ENCODE assay signal across 24 cellular contexts in genomic region chr9:127176631-127177030, GRCh38. TPM values are rescaled to one million over a fixed set of nuclear protein-coding genes. Genes with fewer than 3 reads are reported as not detected.
"Had no signal": no experiment of that assay in that cellular context is flagged by ENCODE, and none has a peak within 500 bp of the region (broad histone marks: within the 10 kb centered on the region; RNA-seq: fewer than 3 reads in every experiment).

No MANE protein-coding gene starts in this region.

- H3K27me3 Mint-ChIP-seq: activated CD8-positive, alpha-beta memory T cell treated with anti-CD3 and anti-CD28 coated beads, Interleukin-2, amount 10 ng/mL, durations not matched to agents 7 days and 5 days; effector memory CD8-positive, alpha-beta T cell; progenitor cell of endocrine pancreas had no signal

- H3K27ac Mint-ChIP-seq: activated CD8-positive, alpha-beta memory T cell treated with anti-CD3 and anti-CD28 coated beads, Interleukin-2, amount 10 ng/mL, durations not matched to agents 7 days and 5 days; activated naive CD4-positive, alpha-beta T cell treated with anti-CD3 and anti-CD28 coated beads, Interleukin-2, amount 50 U/mL, for 72 hours; activated T-helper 2 cell treated with anti-CD3 and anti-CD28 coated beads, Interferon-gamma antibody, Interleukin-2, Interleukin-4, amounts not matched to agents 10 μg/mL and 5 μg/mL and 100 μg/mL, durations not matched to agents 14 hours and 24 hours and 36 hours; immature natural killer cell; progenitor cell of endocrine pancreas; T-helper 2 cell treated with Interferon-gamma antibody and Interleukin-4, amounts not matched to agents 5 μg/mL and 100 μg/mL, for 36 hours had no signal

- H3K27ac ChIP-seq: body of pancreas, epithelial cell of prostate, heart left ventricle, right atrium auricular region, transverse colon had no signal

- H3K27me3 ChIP-seq: body of pancreas, heart left ventricle, right atrium auricular region, transverse colon had no signal

- H3K9me3 ChIP-seq: body of pancreas, heart left ventricle, right atrium auricular region, transverse colon had no signal

- H3K4me3 Mint-ChIP-seq: activated CD8-positive, alpha-beta memory T cell treated with anti-CD3 and anti-CD28 coated beads, Interleukin-2, amount 10 ng/mL, durations not matched to agents 7 days and 5 days; effector memory CD8-positive, alpha-beta T cell; immature natural killer cell; T-helper 2 cell treated with Interferon-gamma antibody and Interleukin-4, amounts not matched to agents 5 μg/mL and 100 μg/mL, for 36 hours had no signal

- H3K4me3 ChIP-seq: body of pancreas, heart left ventricle, lung, right atrium auricular region, transverse colon had no signal

- ATAC-seq: activated CD8-positive, alpha-beta memory T cell treated with anti-CD3 and anti-CD28 coated beads, Interleukin-2, amount 10 ng/mL, durations not matched to agents 7 days and 5 days; activated naive CD4-positive, alpha-beta T cell treated with anti-CD3 and anti-CD28 coated beads, Interleukin-2, amount 50 U/mL, for 72 hours; body of pancreas; effector memory CD8-positive, alpha-beta T cell; heart left ventricle; left cardiac atrium; naive thymus-derived CD8-positive, alpha-beta T cell had no signal

- H3K36me3 ChIP-seq: right atrium auricular region, transverse colon had no signal

- DNase-seq: activated CD4-positive, alpha-beta T cell treated with anti-CD3 and anti-CD28 coated beads for 1 hour; activated CD4-positive, alpha-beta T cell treated with anti-CD3 and anti-CD28 coated beads, Interleukin-2, amount 50 U/mL, for 4 hours; activated CD8-positive, alpha-beta memory T cell treated with anti-CD3 and anti-CD28 coated beads, Interleukin-2, amount 10 ng/mL, durations not matched to agents 7 days and 5 days; activated T-cell treated with anti-CD3 and anti-CD28 coated beads, Interleukin-2, amount 50 U/mL, for 1 hour; amygdala; central memory CD4-positive, alpha-beta T cell; effector memory CD8-positive, alpha-beta T cell; immature natural killer cell; left cardiac atrium; naive thymus-derived CD8-positive, alpha-beta T cell; small intestine; stimulated activated CD4-positive, alpha-beta T cell treated with anti-CD3 and anti-CD28 coated beads, Interleukin-4, amount 100 ng/mL, for 24 hours; stimulated activated naive CD4-positive, alpha-beta T cell; SW 1271 had no signal

- H3K4me1 Mint-ChIP-seq: activated CD8-positive, alpha-beta memory T cell treated with anti-CD3 and anti-CD28 coated beads, Interleukin-2, amount 10 ng/mL, durations not matched to agents 7 days and 5 days; immature natural killer cell had no signal

- H3K36me3 Mint-ChIP-seq: activated CD8-positive, alpha-beta memory T cell treated with anti-CD3 and anti-CD28 coated beads, Interleukin-2, amount 10 ng/mL, durations not matched to agents 7 days and 5 days; activated naive CD4-positive, alpha-beta T cell treated with anti-CD3 and anti-CD28 coated beads, Interleukin-2, amount 50 U/mL, for 72 hours had no signal

- H3K9me3 Mint-ChIP-seq: activated naive CD4-positive, alpha-beta T cell treated with anti-CD3 and anti-CD28 coated beads, Interleukin-2, amount 50 U/mL, for 72 hours; activated T-helper 2 cell treated with anti-CD3 and anti-CD28 coated beads, Interferon-gamma antibody, Interleukin-2, Interleukin-4, amounts not matched to agents 10 μg/mL and 5 μg/mL and 100 μg/mL, durations not matched to agents 14 hours and 24 hours and 36 hours; effector memory CD8-positive, alpha-beta T cell; immature natural killer cell; naive thymus-derived CD8-positive, alpha-beta T cell; T-helper 2 cell treated with Interferon-gamma antibody and Interleukin-4, amounts not matched to agents 5 μg/mL and 100 μg/mL, for 36 hours had no signal

RNA-seq across cellular contexts. Expression of gene ANGPTL2, which starts 54.2 kb away (rescaled TPM):
- total RNA-seq: activated CD8-positive, alpha-beta memory T cell treated with anti-CD3 and anti-CD28 coated beads, Interleukin-2, amount 10 ng/mL, durations not matched to agents 7 days and 5 days; activated naive CD4-positive, alpha-beta T cell treated with anti-CD3 and anti-CD28 coated beads, Interleukin-2, amount 50 U/mL, for 72 hours; activated T-helper 2 cell treated with anti-CD3 and anti-CD28 coated beads, Interferon-gamma antibody, Interleukin-2, Interleukin-4, amounts not matched to agents 10 μg/mL and 5 μg/mL and 100 μg/mL, durations not matched to agents 14 hours and 24 hours and 36 hours; naive thymus-derived CD8-positive, alpha-beta T cell had no signal
